1 cellular context compared by ENCODE assay signal in the genomic region with DNA sequence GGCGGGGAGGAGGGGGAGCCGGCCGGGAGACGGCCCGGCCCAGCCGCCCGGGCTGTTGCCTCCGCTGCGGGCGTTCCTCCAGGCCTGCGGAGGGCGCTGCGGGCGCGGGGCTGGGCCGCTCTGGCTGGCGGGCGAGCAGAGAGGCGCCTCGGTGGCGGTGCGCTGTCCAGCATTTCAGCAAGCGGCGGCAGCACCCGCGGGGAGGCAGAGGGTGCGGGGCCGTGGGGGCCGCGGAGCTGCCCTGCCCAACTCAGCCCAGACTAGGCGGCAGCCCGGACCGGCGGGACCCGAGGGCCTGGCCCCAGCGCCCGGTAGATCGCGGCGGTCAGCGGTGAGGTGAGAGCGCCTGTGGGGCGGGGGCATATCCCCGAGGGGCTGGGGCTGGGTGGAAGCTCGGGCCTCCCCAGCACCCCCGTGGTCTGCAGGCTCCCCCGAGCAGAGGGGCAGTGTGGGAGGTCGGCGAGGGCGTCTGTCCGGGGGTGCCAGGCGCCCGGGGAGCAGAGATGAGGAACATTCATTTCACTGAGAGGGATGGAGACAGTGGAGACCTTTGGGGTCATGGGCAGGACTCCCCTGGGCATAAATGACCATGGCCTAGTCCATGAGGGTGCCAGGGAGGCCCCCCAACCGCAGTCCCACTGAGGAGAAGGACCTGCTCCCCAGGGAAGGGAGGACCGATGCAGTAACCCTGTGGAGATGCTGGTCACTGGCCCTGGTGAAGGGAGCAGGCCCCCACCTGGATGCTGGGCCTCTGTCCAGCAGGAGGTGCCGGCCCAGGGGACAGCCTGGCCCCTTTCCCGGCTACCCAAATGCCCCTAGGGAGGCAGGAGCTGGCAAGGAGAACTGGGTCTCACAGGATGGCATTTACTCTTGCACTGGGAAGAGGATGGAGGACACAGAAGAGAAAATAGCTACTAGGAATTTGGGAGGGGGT.
TF ChIP-seq lines count a peak whose summit lies in the region.

A gene with protein sequence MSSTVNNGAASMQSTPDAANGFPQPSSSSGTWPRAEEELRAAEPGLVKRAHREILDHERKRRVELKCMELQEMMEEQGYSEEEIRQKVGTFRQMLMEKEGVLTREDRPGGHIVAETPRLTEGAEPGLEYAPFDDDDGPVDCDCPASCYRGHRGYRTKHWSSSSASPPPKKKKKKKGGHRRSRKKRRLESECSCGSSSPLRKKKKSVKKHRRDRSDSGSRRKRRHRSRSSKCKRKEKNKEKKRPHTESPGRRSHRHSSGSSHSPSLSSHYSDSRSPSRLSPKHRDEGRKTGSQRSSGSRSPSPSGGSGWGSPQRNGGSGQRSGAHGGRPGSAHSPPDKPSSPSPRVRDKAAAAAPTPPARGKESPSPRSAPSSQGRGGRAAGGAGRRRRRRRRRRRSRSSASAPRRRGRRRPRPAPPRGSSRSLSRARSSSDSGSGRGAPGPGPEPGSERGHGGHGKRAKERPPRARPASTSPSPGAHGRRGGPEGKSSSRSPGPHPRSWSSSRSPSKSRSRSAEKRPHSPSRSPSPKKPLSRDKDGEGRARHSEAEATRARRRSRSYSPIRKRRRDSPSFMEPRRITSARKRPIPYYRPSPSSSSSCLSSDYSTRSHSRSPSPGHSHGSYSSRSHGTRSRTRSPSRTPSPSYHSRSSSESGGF (plus strand): TSS at position 165 of the 934 bp plus-strand sequence. CDS start 33,171 bp downstream, outside the sequence.

TF ChIP-seq in K562, 482 proteins besides CTCF, POLR2A, EP300 and RAD21 (continued from another document and continues in another):
- TF ChIP-seq, protein P1, sequence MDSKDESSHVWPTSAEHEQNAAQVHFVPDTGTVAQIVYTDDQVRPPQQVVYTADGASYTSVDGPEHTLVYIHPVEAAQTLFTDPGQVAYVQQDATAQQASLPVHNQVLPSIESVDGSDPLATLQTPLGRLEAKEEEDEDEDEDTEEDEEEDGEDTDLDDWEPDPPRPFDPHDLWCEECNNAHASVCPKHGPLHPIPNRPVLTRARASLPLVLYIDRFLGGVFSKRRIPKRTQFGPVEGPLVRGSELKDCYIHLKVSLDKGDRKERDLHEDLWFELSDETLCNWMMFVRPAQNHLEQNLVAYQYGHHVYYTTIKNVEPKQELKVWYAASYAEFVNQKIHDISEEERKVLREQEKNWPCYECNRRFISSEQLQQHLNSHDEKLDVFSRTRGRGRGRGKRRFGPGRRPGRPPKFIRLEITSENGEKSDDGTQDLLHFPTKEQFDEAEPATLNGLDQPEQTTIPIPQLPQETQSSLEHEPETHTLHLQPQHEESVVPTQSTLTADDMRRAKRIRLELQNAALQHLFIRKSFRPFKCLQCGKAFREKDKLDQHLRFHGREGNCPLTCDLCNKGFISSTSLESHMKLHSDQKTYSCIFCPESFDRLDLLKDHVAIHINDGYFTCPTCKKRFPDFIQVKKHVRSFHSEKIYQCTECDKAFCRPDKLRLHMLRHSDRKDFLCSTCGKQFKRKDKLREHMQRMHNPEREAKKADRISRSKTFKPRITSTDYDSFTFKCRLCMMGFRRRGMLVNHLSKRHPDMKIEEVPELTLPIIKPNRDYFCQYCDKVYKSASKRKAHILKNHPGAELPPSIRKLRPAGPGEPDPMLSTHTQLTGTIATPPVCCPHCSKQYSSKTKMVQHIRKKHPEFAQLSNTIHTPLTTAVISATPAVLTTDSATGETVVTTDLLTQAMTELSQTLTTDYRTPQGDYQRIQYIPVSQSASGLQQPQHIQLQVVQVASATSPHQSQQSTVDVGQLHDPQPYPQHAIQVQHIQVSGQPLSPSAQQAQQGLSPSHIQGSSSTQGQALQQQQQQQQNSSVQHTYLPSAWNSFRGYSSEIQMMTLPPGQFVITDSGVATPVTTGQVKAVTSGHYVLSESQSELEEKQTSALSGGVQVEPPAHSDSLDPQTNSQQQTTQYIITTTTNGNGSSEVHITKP (IDR thresholded peaks at IDR 0.05; ENCODE audit: partially characterized antibody) = no peak
- TF ChIP-seq NR2C2 (CRISPR knock-in tag; IDR thresholded peaks at IDR 0.05) = peak; percentile 79
- TF ChIP-seq NR2C2 (tag; IDR thresholded peaks at IDR 0.05) = no peak
- no peak for TF ChIP-seq SMARCA5 (IDR thresholded peaks at IDR 0.05)
- TF ChIP-seq, protein P2, sequence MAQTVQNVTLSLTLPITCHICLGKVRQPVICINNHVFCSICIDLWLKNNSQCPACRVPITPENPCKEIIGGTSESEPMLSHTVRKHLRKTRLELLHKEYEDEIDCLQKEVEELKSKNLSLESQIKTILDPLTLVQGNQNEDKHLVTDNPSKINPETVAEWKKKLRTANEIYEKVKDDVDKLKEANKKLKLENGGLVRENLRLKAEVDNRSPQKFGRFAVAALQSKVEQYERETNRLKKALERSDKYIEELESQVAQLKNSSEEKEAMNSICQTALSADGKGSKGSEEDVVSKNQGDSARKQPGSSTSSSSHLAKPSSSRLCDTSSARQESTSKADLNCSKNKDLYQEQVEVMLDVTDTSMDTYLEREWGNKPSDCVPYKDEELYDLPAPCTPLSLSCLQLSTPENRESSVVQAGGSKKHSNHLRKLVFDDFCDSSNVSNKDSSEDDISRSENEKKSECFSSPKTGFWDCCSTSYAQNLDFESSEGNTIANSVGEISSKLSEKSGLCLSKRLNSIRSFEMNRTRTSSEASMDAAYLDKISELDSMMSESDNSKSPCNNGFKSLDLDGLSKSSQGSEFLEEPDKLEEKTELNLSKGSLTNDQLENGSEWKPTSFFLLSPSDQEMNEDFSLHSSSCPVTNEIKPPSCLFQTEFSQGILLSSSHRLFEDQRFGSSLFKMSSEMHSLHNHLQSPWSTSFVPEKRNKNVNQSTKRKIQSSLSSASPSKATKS (CRISPR knock-in tag; IDR thresholded peaks at IDR 0.05) = no peak
- no peak for TF ChIP-seq BRF1 (IDR thresholded peaks at IDR 0.05; ENCODE audit: borderline replicate concordance, extremely low read depth, insufficient read length)
- peak; percentile 98 for TF ChIP-seq EHMT2 (IDR thresholded peaks at IDR 0.05)
- TF ChIP-seq KHSRP (IDR thresholded peaks at IDR 0.05) = no peak
- TF ChIP-seq POU5F1 (IDR thresholded peaks at IDR 0.05; ENCODE audit: borderline replicate concordance, low read depth, low read length, partially characterized antibody) = no peak
- no peak for TF ChIP-seq KDM4B (IDR thresholded peaks at IDR 0.05; ENCODE audit: borderline replicate concordance in 2 of 2, low read depth in 1 of 2)
- TF ChIP-seq HDAC6 (IDR thresholded peaks at IDR 0.05; ENCODE audit: low read depth, low read length) = no peak
- no peak for TF ChIP-seq HSF4 (CRISPR knock-in tag; IDR thresholded peaks at IDR 0.05; ENCODE audit: borderline replicate concordance)
- no peak for TF ChIP-seq TAL1 (IDR thresholded peaks at IDR 0.05)
- TF ChIP-seq, protein P3, sequence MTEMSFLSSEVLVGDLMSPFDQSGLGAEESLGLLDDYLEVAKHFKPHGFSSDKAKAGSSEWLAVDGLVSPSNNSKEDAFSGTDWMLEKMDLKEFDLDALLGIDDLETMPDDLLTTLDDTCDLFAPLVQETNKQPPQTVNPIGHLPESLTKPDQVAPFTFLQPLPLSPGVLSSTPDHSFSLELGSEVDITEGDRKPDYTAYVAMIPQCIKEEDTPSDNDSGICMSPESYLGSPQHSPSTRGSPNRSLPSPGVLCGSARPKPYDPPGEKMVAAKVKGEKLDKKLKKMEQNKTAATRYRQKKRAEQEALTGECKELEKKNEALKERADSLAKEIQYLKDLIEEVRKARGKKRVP (CRISPR knock-in tag; IDR thresholded peaks at IDR 0.05) = no peak
- TF ChIP-seq, protein P4, sequence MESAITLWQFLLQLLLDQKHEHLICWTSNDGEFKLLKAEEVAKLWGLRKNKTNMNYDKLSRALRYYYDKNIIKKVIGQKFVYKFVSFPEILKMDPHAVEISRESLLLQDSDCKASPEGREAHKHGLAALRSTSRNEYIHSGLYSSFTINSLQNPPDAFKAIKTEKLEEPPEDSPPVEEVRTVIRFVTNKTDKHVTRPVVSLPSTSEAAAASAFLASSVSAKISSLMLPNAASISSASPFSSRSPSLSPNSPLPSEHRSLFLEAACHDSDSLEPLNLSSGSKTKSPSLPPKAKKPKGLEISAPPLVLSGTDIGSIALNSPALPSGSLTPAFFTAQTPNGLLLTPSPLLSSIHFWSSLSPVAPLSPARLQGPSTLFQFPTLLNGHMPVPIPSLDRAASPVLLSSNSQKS (CRISPR knock-in tag; IDR thresholded peaks at IDR 0.05) = no peak
- no peak for TF ChIP-seq HEY1 (CRISPR knock-in tag; IDR thresholded peaks at IDR 0.05; ENCODE audit: borderline replicate concordance)
- TF ChIP-seq ZFP36 (IDR thresholded peaks at IDR 0.05; ENCODE audit: low read depth, low read length, partially characterized antibody) = peak; percentile 36
- no peak for TF ChIP-seq NR2F6 (CRISPR knock-in tag; IDR thresholded peaks at IDR 0.05)
- TF ChIP-seq, protein P5, sequence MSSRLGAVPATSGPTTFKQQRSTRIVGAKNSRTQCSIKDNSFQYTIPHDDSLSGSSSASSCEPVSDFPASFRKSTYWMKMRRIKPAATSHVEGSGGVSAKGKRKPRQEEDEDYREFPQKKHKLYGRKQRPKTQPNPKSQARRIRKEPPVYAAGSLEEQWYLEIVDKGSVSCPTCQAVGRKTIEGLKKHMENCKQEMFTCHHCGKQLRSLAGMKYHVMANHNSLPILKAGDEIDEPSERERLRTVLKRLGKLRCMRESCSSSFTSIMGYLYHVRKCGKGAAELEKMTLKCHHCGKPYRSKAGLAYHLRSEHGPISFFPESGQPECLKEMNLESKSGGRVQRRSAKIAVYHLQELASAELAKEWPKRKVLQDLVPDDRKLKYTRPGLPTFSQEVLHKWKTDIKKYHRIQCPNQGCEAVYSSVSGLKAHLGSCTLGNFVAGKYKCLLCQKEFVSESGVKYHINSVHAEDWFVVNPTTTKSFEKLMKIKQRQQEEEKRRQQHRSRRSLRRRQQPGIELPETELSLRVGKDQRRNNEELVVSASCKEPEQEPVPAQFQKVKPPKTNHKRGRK (tag; IDR thresholded peaks at IDR 0.05) = no peak
- TF ChIP-seq POLR2H (tag; IDR thresholded peaks at IDR 0.05; ENCODE audit: low read depth) = no peak
- peak; percentile 73 for TF ChIP-seq SNIP1 (IDR thresholded peaks at IDR 0.05; ENCODE audit: low read depth)
- no peak for TF ChIP-seq NFXL1 (CRISPR knock-in tag; IDR thresholded peaks at IDR 0.05)
- TF ChIP-seq ZSCAN32 (CRISPR knock-in tag; IDR thresholded peaks at IDR 0.05) = no peak
- TF ChIP-seq, protein P6, sequence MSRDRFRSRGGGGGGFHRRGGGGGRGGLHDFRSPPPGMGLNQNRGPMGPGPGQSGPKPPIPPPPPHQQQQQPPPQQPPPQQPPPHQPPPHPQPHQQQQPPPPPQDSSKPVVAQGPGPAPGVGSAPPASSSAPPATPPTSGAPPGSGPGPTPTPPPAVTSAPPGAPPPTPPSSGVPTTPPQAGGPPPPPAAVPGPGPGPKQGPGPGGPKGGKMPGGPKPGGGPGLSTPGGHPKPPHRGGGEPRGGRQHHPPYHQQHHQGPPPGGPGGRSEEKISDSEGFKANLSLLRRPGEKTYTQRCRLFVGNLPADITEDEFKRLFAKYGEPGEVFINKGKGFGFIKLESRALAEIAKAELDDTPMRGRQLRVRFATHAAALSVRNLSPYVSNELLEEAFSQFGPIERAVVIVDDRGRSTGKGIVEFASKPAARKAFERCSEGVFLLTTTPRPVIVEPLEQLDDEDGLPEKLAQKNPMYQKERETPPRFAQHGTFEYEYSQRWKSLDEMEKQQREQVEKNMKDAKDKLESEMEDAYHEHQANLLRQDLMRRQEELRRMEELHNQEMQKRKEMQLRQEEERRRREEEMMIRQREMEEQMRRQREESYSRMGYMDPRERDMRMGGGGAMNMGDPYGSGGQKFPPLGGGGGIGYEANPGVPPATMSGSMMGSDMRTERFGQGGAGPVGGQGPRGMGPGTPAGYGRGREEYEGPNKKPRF (IDR thresholded peaks at IDR 0.05; ENCODE audit: low read depth, low read length) = no peak
- TF ChIP-seq, protein P7, sequence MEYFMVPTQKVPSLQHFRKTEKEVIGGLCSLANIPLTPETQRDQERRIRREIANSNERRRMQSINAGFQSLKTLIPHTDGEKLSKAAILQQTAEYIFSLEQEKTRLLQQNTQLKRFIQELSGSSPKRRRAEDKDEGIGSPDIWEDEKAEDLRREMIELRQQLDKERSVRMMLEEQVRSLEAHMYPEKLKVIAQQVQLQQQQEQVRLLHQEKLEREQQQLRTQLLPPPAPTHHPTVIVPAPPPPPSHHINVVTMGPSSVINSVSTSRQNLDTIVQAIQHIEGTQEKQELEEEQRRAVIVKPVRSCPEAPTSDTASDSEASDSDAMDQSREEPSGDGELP (CRISPR knock-in tag; IDR thresholded peaks at IDR 0.05; ENCODE audit: borderline replicate concordance) = peak; percentile 71; the same call in 1 of the 2 replicates
- peak; percentile 36 to 90; a peak in 2 of 4 replicates for TF ChIP-seq TEAD1 (CRISPR knock-in tag; IDR thresholded peaks at IDR 0.05)
- TF ChIP-seq, protein P8, sequence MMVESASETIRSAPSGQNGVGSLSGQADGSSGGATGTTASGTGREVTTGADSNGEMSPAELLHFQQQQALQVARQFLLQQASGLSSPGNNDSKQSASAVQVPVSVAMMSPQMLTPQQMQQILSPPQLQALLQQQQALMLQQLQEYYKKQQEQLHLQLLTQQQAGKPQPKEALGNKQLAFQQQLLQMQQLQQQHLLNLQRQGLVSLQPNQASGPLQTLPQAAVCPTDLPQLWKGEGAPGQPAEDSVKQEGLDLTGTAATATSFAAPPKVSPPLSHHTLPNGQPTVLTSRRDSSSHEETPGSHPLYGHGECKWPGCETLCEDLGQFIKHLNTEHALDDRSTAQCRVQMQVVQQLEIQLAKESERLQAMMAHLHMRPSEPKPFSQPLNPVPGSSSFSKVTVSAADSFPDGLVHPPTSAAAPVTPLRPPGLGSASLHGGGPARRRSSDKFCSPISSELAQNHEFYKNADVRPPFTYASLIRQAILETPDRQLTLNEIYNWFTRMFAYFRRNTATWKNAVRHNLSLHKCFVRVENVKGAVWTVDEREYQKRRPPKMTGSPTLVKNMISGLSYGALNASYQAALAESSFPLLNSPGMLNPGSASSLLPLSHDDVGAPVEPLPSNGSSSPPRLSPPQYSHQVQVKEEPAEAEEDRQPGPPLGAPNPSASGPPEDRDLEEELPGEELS (CRISPR knock-in tag; IDR thresholded peaks at IDR 0.05; ENCODE audit: borderline replicate concordance) = peak; percentile 86; the same call in 1 of the 2 replicates
- TF ChIP-seq FOXJ3 (CRISPR knock-in tag; IDR thresholded peaks at IDR 0.05) = no peak
- TF ChIP-seq ZNF695 (CRISPR knock-in tag; IDR thresholded peaks at IDR 0.05) = no peak
- TF ChIP-seq MYNN (IDR thresholded peaks at IDR 0.05) = peak; percentile 28; the same call in 1 of the 2 replicates
- no peak for TF ChIP-seq MYNN (CRISPR knock-in tag; IDR thresholded peaks at IDR 0.05)
- TF ChIP-seq CHD2 (IDR thresholded peaks at IDR 0.05; ENCODE audit: low read depth, low read length) = no peak; the same call in 1 of the 2 replicates
- TF ChIP-seq FIP1L1 (IDR thresholded peaks at IDR 0.05; ENCODE audit: low read depth, low read length, poor library complexity, severe bottlenecking) = peak; percentile 95
